8 cellular contexts compared by ENCODE assay signal in the genomic region with DNA sequence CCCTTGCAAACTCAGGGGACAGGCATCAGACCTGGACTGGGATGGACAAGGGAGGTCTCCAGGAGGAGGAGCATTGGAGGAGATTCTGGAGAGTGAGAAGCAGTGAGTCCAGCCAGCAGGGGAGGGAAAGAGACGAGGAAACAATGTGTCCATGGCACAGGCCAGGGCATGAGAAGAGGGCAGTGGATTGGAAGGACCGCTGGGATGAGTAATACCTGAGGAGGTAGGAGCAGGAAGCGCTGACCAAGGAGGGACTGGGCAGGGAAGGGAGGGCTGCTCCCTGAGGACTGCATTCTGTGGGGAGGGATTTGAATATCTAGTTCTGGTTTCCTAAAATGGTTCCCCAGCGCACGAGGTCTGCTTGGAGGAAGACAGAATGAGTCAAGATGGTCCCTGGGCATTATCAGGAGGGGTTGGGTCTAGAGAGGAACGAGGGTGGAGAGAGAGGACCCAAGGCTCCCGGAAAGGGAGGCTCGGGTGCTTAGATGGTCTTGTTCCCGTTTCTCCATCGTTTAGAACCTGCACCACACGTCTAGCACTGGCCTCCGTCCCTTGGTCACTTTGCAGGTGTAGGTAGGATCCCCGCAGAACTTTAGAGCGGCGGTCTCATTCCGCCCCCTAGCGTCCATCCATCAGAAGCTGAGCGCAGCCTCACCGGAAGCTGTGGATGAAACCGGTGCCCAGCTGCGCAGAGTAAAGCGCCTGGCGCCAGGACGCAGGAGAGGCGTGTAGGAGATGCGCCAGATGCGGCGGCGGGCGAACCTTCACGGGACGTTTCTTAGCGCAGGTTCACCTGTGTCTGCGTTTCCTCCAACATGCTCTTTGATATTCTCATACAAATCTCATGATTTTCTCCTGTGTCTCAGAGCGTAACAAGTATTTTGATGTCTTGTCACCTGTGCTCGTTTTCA.
DNase-seq lines count a peak whose midpoint lies in the region; ATAC-seq and TF ChIP-seq lines count a peak whose summit lies in the region.

No MANE protein-coding gene starts in this region.

- TF ChIP-seq CTCF in MM.1S (IDR thresholded peaks at IDR 0.05; ENCODE audit: low read length) (peak; percentile 71), smooth muscle cell (IDR thresholded peaks at IDR 0.05; ENCODE audit: borderline replicate concordance, insufficient read depth, poor library complexity, severe bottlenecking) (peak; percentile 61)

- intact Hi-C loops in left cardiac atrium (cut with DNase I) = loop anchor here (5.0 to 10.0 kb wide), 2 partner anchors 230 to 233 kb away; a partner anchor contains a TSS

- H3K4me1 ChIP-seq in MM.1S (ENCODE audit: low read length) (no peaks in the 10 kb centered on the region), smooth muscle cell (ENCODE audit: low read depth) (no peaks in the 10 kb centered on the region)

- DNase-seq in DMS153 treated with DMSO at 0.1 percent for 48 hours (lab: John Stamatoyannopoulos, UW; ENCODE audit: unreplicated experiment) (peak; percentile 1), DMS153 (lab: John Stamatoyannopoulos, UW) (no peak), MM.1S (peak; percentile 75), left cardiac atrium (peak; percentile 42), smooth muscle cell (lab: John Stamatoyannopoulos, UW; ENCODE audit: unreplicated experiment) (no peak)
- peak; percentile 44 to 50 for DNase-seq in activated CD4-positive, alpha-beta T cell treated with anti-CD3 and anti-CD28 coated beads, Interleukin-2, amount 50 U/mL, for 48 hours

- peak; percentile 67 to 79 for ATAC-seq in left cardiac atrium
- no peak for ATAC-seq in GM21619 (IDR thresholded peaks at IDR 0.05; ENCODE audit: unreplicated experiment)
- no peak for ATAC-seq in GM21529 (IDR thresholded peaks at IDR 0.05; ENCODE audit: unreplicated experiment)

- H3K27me3 ChIP-seq in MM.1S (replicated peaks; ENCODE audit: insufficient read depth, low read length) = no peaks in the 10 kb centered on the region
- H3K27me3 ChIP-seq in smooth muscle cell (ENCODE audit: low read depth) = no peaks in the 10 kb centered on the region

- no peak overlapping the region for H3K27ac ChIP-seq in MM.1S (ENCODE audit: low read length)
- H3K27ac ChIP-seq in smooth muscle cell (ENCODE audit: low read depth) = no peak overlapping the region

- H3K4me2 ChIP-seq in MM.1S (ENCODE audit: low read depth, low read length) (peak overlapping the region; percentile 54; the same call in 1 of the 2 replicates), smooth muscle cell (peak overlapping the region; percentile 73)

- H3K9ac ChIP-seq in MM.1S (ENCODE audit: low read length) (no peak overlapping the region), smooth muscle cell (ENCODE audit: low read depth) (no peak overlapping the region)

- WGBS in smooth muscle cell (ENCODE audit: low lambda C conversion rate) = 46% methylated on average over 36 of the region's 36 CpGs

- H3F3A ChIP-seq in MM.1S (ENCODE audit: insufficient read depth, low read length) = no peaks in the 10 kb centered on the region
- H3F3A ChIP-seq in smooth muscle cell (ENCODE audit: low read depth) = no peaks in the 10 kb centered on the region

- no peaks in the 10 kb centered on the region for H3K9me2 ChIP-seq in MM.1S (replicated peaks; ENCODE audit: insufficient read depth, low read length)

- H2AFZ ChIP-seq in MM.1S (ENCODE audit: low read length) = peak overlapping the region; percentile 54; the same call in 1 of the 2 replicates
- no peak overlapping the region for H2AFZ ChIP-seq in smooth muscle cell (ENCODE audit: low read depth)

- H3K9me3 ChIP-seq in MM.1S (replicated peaks; ENCODE audit: insufficient read depth, low read length) = no peaks in the 10 kb centered on the region
- H3K9me3 ChIP-seq in smooth muscle cell (replicated peaks; ENCODE audit: low read depth) = no peaks in the 10 kb centered on the region

- no peaks in the 10 kb centered on the region for H3K36me3 ChIP-seq in MM.1S (replicated peaks; ENCODE audit: insufficient read depth, low read length)
- H3K36me3 ChIP-seq in smooth muscle cell (ENCODE audit: low read depth) = no peaks in the 10 kb centered on the region

- H3K4me3 ChIP-seq in MM.1S (ENCODE audit: low read length) (no peak overlapping the region; the same call in 1 of the 2 replicates), smooth muscle cell (peak overlapping the region; percentile 37)

- H4K20me1 ChIP-seq in MM.1S (ENCODE audit: insufficient read depth, low read length) = no peaks in the 10 kb centered on the region
- no peaks in the 10 kb centered on the region for H4K20me1 ChIP-seq in smooth muscle cell (ENCODE audit: low read depth)

- H3K79me2 ChIP-seq in MM.1S (ENCODE audit: low read length) = no peaks in the 10 kb centered on the region
- no peaks in the 10 kb centered on the region for H3K79me2 ChIP-seq in smooth muscle cell (ENCODE audit: low read depth)

Comparison
In these comparisons a context has a peak if more than half of its experiments do, and no peak if none do; other contexts are left out.
1. DNase-seq: peak in DMS153 treated with DMSO at 0.1 percent for 48 hours (single experiment), MM.1S (single experiment), activated CD4-positive, alpha-beta T cell treated with anti-CD3 and anti-CD28 coated beads, Interleukin-2, amount 50 U/mL, for 48 hours (2 of 2) and left cardiac atrium (single experiment); none in DMS153 (single experiment) and smooth muscle cell (single experiment).
2. ATAC-seq: peak in left cardiac atrium (2 of 2); none in GM21619 (single experiment) and GM21529 (single experiment).